ENCODE assay signal across 1 cellular context in the genomic region with DNA sequence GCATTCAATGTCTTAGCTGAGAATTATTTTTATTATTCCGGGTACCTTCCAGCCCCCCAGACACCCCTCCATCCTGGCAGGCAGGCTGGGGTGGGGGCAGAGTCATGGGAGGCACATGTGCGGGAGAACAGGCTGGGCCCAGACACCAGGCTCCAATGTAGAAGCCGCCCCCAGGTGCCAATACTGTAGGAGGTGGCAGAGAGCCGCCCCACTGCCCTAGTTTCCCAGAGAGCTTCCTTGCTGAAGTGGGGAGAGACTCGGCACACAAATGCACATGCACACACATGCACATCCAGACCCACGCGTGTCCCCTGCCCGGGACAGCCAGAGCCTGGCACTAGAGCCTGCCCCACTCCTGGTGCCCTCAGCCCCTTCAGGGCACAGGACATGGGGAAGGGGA.
TF ChIP-seq lines count a peak whose summit lies in the region.

No MANE protein-coding gene starts in this region.

TF ChIP-seq in H1, 55 proteins besides CTCF, POLR2A, EP300 and RAD21:
- TF ChIP-seq YY1 (IDR thresholded peaks at IDR 0.05; ENCODE audit: low read depth, low read length): no peak
- TF ChIP-seq CHD2 (IDR thresholded peaks at IDR 0.05; ENCODE audit: low read length): no peak
- no peak for TF ChIP-seq TAF7 (optimal IDR thresholded peaks at IDR 0.05; ENCODE audit: borderline replicate concordance, low read depth, low read length)
- no peak for TF ChIP-seq TCF12 (IDR thresholded peaks at IDR 0.05; ENCODE audit: low read depth, low read length)
- no peak for TF ChIP-seq RNF2 (IDR thresholded peaks at IDR 0.05; ENCODE audit: borderline replicate concordance, low read depth, low read length, missing control alignments, poor library complexity, severe bottlenecking)
- TF ChIP-seq GTF2F1 (IDR thresholded peaks at IDR 0.05; ENCODE audit: borderline replicate concordance, low read depth, low read length): no peak
- TF ChIP-seq, protein P1, sequence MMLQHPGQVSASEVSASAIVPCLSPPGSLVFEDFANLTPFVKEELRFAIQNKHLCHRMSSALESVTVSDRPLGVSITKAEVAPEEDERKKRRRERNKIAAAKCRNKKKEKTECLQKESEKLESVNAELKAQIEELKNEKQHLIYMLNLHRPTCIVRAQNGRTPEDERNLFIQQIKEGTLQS (IDR thresholded peaks at IDR 0.05; ENCODE audit: insufficient read depth, low read depth, low read length): no peak
